ENCODE assay signal across 8 cellular contexts in genomic region chr15:66700802-66701421, GRCh38. TPM values are rescaled to one million over a fixed set of nuclear protein-coding genes. Genes with fewer than 3 reads are reported as not detected.
DNase-seq lines count a peak whose midpoint lies in the region; ATAC-seq and TF ChIP-seq lines count a peak whose summit lies in the region.

No MANE protein-coding gene starts in this region.

- peak; percentile 96 for DNase-seq in DMS 273 (lab: John Stamatoyannopoulos, UW; ENCODE audit: unreplicated experiment)
- DNase-seq in LHCN-M2 (ENCODE audit: low read depth): peak; percentile 93
- peak; percentile 76 for DNase-seq in activated effector memory CD4-positive, alpha-beta T cell treated with Interleukin-2 at 50 U/mL for 16 hours
- peak; percentile 96 for DNase-seq in fibroblast of villous mesenchyme (ENCODE audit: low read depth)
- peak; percentile 93 for DNase-seq in neural crest cell (ENCODE audit: low read depth, low spot score)
- peak; percentile 84 to 85 for DNase-seq in stimulated activated naive CD8-positive, alpha-beta T cell treated with anti-CD3 and anti-CD28 coated beads, Interleukin-15, amount 100 ng/mL, for 72 hours

- peak overlapping the region; percentile 87 for H3K4me3 Mint-ChIP-seq in neural crest cell
- peak overlapping the region; percentile 85 to 100 for H3K4me3 Mint-ChIP-seq in stimulated activated naive CD8-positive, alpha-beta T cell treated with anti-CD3 and anti-CD28 coated beads, Interleukin-15, amount 100 ng/mL, for 72 hours

- peak; percentile 83 for TF ChIP-seq POLR2A in Raji (IDR thresholded peaks at IDR 0.05; ENCODE audit: insufficient read depth, low read depth, low read length)

- ATAC-seq in GM21723 (IDR thresholded peaks at IDR 0.05; ENCODE audit: unreplicated experiment): peak; percentile 68
- ATAC-seq in stimulated activated naive CD8-positive, alpha-beta T cell treated with anti-CD3 and anti-CD28 coated beads, Interleukin-15, amount 100 ng/mL, for 72 hours: peak; percentile 80

- H3K9me3 Mint-ChIP-seq in neural crest cell: no peaks in the 10 kb centered on the region
- H3K9me3 Mint-ChIP-seq in stimulated activated naive CD8-positive, alpha-beta T cell treated with anti-CD3 and anti-CD28 coated beads, Interleukin-15, amount 100 ng/mL, for 72 hours: no peaks in the 10 kb centered on the region

- no peak for TF ChIP-seq CTCF in fibroblast of villous mesenchyme (IDR thresholded peaks at IDR 0.05; ENCODE audit: insufficient read depth, low read depth, low read length)
- TF ChIP-seq CTCF in neural crest cell (conservative IDR thresholded peaks at IDR 0.05): no peak

- peak overlapping the region; percentile 69 for H3K4me3 ChIP-seq in fibroblast of villous mesenchyme (ENCODE audit: low read depth, low read length)

- peak overlapping the region; percentile 35 for H3K27ac Mint-ChIP-seq in neural crest cell (ENCODE audit: unreplicated experiment)
- H3K27ac Mint-ChIP-seq in stimulated activated naive CD8-positive, alpha-beta T cell treated with anti-CD3 and anti-CD28 coated beads, Interleukin-15, amount 100 ng/mL, for 72 hours: no peak overlapping the region

- H3K27me3 Mint-ChIP-seq in neural crest cell (ENCODE audit: low read depth): peaks cover 24% of the 10 kb centered on the region
- H3K27me3 Mint-ChIP-seq in stimulated activated naive CD8-positive, alpha-beta T cell treated with anti-CD3 and anti-CD28 coated beads, Interleukin-15, amount 100 ng/mL, for 72 hours: peaks cover 38% of the 10 kb centered on the region

- peaks cover 36% of the 10 kb centered on the region for H3K4me1 Mint-ChIP-seq in neural crest cell
- peaks cover 25% of the 10 kb centered on the region for H3K4me1 Mint-ChIP-seq in stimulated activated naive CD8-positive, alpha-beta T cell treated with anti-CD3 and anti-CD28 coated beads, Interleukin-15, amount 100 ng/mL, for 72 hours

- no peaks in the 10 kb centered on the region for H3K36me3 Mint-ChIP-seq in neural crest cell (ENCODE audit: low read depth)

RNA-seq across cellular contexts. Expression of gene SMAD6, which starts 1.1 kb away (rescaled TPM):
- 2.4 and 3.3 TPM in 2 replicates for total RNA-seq in LHCN-M2 (2014; rRNA removed)
- polyA plus RNA-seq in LHCN-M2 (2012): 1.5 TPM
- 3.0 and 3.5 TPM in 2 replicates for total RNA-seq in fibroblast of villous mesenchyme
- total RNA-seq in neural crest cell: 4.7 and 5.4 TPM in 2 replicates

Comparison
In these comparisons a context has a peak if more than half of its experiments do, and no peak if none do; other contexts are left out.
1. Peak in every context shown above with its lines: DNase-seq, ATAC-seq and H3K4me3 ChIP-seq.